Comparison of ENCODE assay signal across 9 cellular contexts in the genomic region with DNA sequence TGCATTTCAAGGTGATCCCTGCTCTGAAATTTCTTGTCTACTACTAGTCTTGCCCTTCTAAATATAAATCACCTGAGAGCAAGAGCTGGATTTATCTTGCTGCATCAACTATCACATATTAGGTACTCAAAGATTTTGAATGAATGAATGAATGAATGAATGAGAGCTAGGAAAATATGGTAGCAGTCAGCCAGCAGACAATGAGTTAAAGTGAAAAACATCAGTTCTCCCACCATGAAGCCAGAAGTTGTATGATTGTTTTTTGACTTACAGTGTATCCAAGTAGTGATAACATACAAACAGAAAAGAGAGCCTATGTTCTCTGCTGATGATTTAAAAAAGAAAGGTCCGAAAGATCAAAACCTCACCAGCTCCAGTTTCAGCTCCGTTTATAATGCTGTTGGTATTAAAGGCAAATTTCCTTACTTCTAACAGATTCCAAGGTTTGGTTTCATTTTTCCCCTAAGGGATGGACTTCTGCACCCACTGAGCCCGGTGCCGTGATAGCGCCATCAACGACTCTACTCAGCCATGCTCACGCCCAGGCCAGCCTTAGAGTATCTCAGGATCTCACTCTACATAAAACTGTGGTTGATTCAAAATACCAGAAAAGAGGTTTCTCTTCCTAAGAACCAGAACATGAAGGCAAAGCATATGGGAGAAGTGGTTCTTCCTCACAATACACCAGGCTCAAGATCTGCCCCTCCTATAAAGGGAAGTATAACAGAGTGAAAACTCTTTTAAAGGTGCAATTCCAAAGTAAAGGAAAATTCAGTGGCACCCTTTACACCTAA.
DNase-seq lines count a peak whose midpoint lies in the region; ATAC-seq and TF ChIP-seq lines count a peak whose summit lies in the region.
"Had no signal": no experiment of that assay in that cellular context is flagged by ENCODE, and none has a peak within 500 bp of the region (broad histone marks: within the 10 kb centered on the region; RNA-seq: fewer than 3 reads in every experiment).

No MANE protein-coding gene starts in this region.

- intact Hi-C loops in activated B cell treated with CpG ODN at 0.5 μM for 24 hours (cut with micrococcal nuclease): no loop called here
- intact Hi-C loops in aorta (cut with DNase I): no loop called here

- H3K27ac ChIP-seq in endodermal cell (ENCODE audit: low read depth, low read length): peak overlapping the region; percentile 1
- no peak overlapping the region for H3K27ac ChIP-seq in aorta (ENCODE audit: low read depth in 1 of 2, low read length in 2 of 2)

- TF ChIP-seq CTCF in GM20000 (IDR thresholded peaks at IDR 0.05; ENCODE audit: extremely low read depth, missing control alignments): no peak
- TF ChIP-seq CTCF in activated B cell treated with CpG ODN at 0.5 μM for 24 hours (IDR thresholded peaks at IDR 0.05): no peak
- TF ChIP-seq CTCF in endodermal cell (conservative IDR thresholded peaks at IDR 0.05): no peak

- H3K27me3 Mint-ChIP-seq in activated B cell treated with CpG ODN at 0.5 μM for 24 hours: no peaks in the 10 kb centered on the region
- no peaks in the 10 kb centered on the region for H3K27me3 Mint-ChIP-seq in endodermal cell (ENCODE audit: insufficient read depth)

- peaks cover 70% of the 10 kb centered on the region for H3K4me1 Mint-ChIP-seq in activated B cell treated with CpG ODN at 0.5 μM for 24 hours
- peaks cover 4% of the 10 kb centered on the region for H3K4me1 Mint-ChIP-seq in endodermal cell

- H3K4me1 ChIP-seq in endodermal cell (ENCODE audit: control insufficient read depth, insufficient read depth, low read length) (peaks cover 3% of the 10 kb centered on the region), aorta (ENCODE audit: control insufficient read depth in 1 of 2, insufficient read depth in 2 of 2, low read length in 2 of 2) (no peaks in the 10 kb centered on the region)

- ATAC-seq in activated B cell treated with CpG ODN at 0.5 μM for 24 hours (ENCODE audit: low read depth) (peak; percentile 35), HG02885 (IDR thresholded peaks at IDR 0.05; ENCODE audit: poor library complexity, unreplicated experiment) (no peak), aorta (ENCODE audit: low FRiP score) (no peak), GM18873 (IDR thresholded peaks at IDR 0.05; ENCODE audit: low FRiP score, unreplicated experiment) (no peak), GM18519 (IDR thresholded peaks at IDR 0.05; ENCODE audit: low FRiP score, unreplicated experiment) (no peak)

- H3K36me3 Mint-ChIP-seq in activated B cell treated with CpG ODN at 0.5 μM for 24 hours (ENCODE audit: low read depth): peaks cover 43% of the 10 kb centered on the region
- H3K36me3 Mint-ChIP-seq in endodermal cell (ENCODE audit: low read depth): peaks cover 14% of the 10 kb centered on the region

- DNase-seq in GM20000 (ENCODE audit: low spot score): peak; percentile 11
- no peak for DNase-seq in activated B cell treated with CpG ODN at 0.5 μM for 24 hours
- no peak for DNase-seq in endodermal cell
- DNase-seq in stimulated activated CD4-positive, alpha-beta T cell treated with anti-CD3 and anti-CD28 coated beads, Interleukin-4, amount 100 ng/mL, for 24 hours: peak; percentile 20
- DNase-seq in aorta: no peak
- DNase-seq: NCI-H1436 had no signal

- H3K27me3 ChIP-seq in endodermal cell (ENCODE audit: control insufficient read depth, insufficient read depth, low read length, poor library complexity, severe bottlenecking) (no peaks in the 10 kb centered on the region), aorta (ENCODE audit: control insufficient read depth in 1 of 2, insufficient read depth in 2 of 2, low read length in 1 of 2) (no peaks in the 10 kb centered on the region)

- no peak overlapping the region for H3K9ac ChIP-seq in endodermal cell (ENCODE audit: extremely low read depth, low read length, poor library complexity, severe bottlenecking)

- no peaks in the 10 kb centered on the region for H3K9me3 Mint-ChIP-seq in activated B cell treated with CpG ODN at 0.5 μM for 24 hours
- H3K9me3 Mint-ChIP-seq in endodermal cell: no peaks in the 10 kb centered on the region

- peak overlapping the region; percentile 98 for H3K27ac Mint-ChIP-seq in activated B cell treated with CpG ODN at 0.5 μM for 24 hours
- H3K27ac Mint-ChIP-seq in endodermal cell: no peak overlapping the region

- H3K9me3 ChIP-seq in endodermal cell (ENCODE audit: control insufficient read depth, low read length) (no peaks in the 10 kb centered on the region), aorta (ENCODE audit: control insufficient read depth, low read length) (no peaks in the 10 kb centered on the region)

- H3K4me3 ChIP-seq in endodermal cell (ENCODE audit: low read length): no peak overlapping the region
- no peak overlapping the region for H3K4me3 ChIP-seq in aorta (ENCODE audit: low read length in 2 of 2)

- CTCF ChIA-PET in activated B cell treated with CpG ODN at 0.5 μM for 24 hours (lab: Charles Lee): interaction anchor here (1.0 to 4.2 kb wide), 2 partner anchors 9 to 26 kb away, joined by 6 to 18 read pairs; no protein-coding TSS in a partner anchor

- H3K36me3 ChIP-seq in endodermal cell (ENCODE audit: control insufficient read depth, insufficient read depth, low read length) (peaks cover 12% of the 10 kb centered on the region), aorta (ENCODE audit: control insufficient read depth in 1 of 2, insufficient read depth in 2 of 2, low read length in 1 of 2) (peaks cover 0 to 4% of the 10 kb centered on the region in 2 donors)

- POLR2A ChIA-PET in activated B cell treated with CpG ODN at 0.5 μM for 24 hours (lab: Charles Lee): interaction anchor here (0.7 to 2.0 kb wide), 5 partner anchors 9 to 186 kb away, joined by 3 to 13 read pairs (median 4); no protein-coding TSS in a partner anchor

- peak overlapping the region; percentile 99 for H3K4me3 Mint-ChIP-seq in activated B cell treated with CpG ODN at 0.5 μM for 24 hours
- no peak overlapping the region for H3K4me3 Mint-ChIP-seq in endodermal cell

- WGBS in endodermal cell (ENCODE audit: insufficient coverage in 1 of 2, insufficient read length in 1 of 2), 2 experiments: 96 to 98% methylated on average over 6 to 7 of the region's 7 CpGs
- 78 to 79% methylated on average over 7 of the region's 7 CpGs for WGBS in aorta, 2 donors

Comparison
In these comparisons a context has a peak if more than half of its experiments do, and no peak if none do; other contexts are left out.
1. DNase-seq: peak in GM20000 (single experiment) and stimulated activated CD4-positive, alpha-beta T cell treated with anti-CD3 and anti-CD28 coated beads, Interleukin-4, amount 100 ng/mL, for 24 hours (single experiment); none in activated B cell treated with CpG ODN at 0.5 μM for 24 hours (single experiment), endodermal cell (single experiment) and aorta (0 of 2).